8 cellular contexts compared by ENCODE assay signal in genomic region chr1:51237313-51237700, GRCh38. TPM values are rescaled to one million over a fixed set of nuclear protein-coding genes. Genes with fewer than 3 reads are reported as not detected.
DNase-seq lines count a peak whose midpoint lies in the region; ATAC-seq and TF ChIP-seq lines count a peak whose summit lies in the region.

No MANE protein-coding gene starts in this region.

- H3K27ac Mint-ChIP-seq in activated naive CD4-positive, alpha-beta T cell treated with anti-CD3 and anti-CD28 coated beads, Interleukin-2, amount 50 U/mL, for 72 hours, result no peak overlapping the region

- no peaks in the 10 kb centered on the region for H3K27me3 ChIP-seq in Panc1 (ENCODE audit: control insufficient read depth, insufficient read depth, low read length)

- CTCF ChIA-PET in Panc1 (lab: Charles Lee), result no interaction called here

- no peaks in the 10 kb centered on the region for H3K36me3 Mint-ChIP-seq in activated naive CD4-positive, alpha-beta T cell treated with anti-CD3 and anti-CD28 coated beads, Interleukin-2, amount 50 U/mL, for 72 hours

- H3K9me3 ChIP-seq in ES-I3 (ENCODE audit: control insufficient read depth, insufficient read depth, low read length) (no peaks in the 10 kb centered on the region), Panc1 (ENCODE audit: control insufficient read depth, insufficient read depth, low read depth, low read length) (no peaks in the 10 kb centered on the region)

- H3K4me1 ChIP-seq in ES-I3 (ENCODE audit: insufficient read depth, low read length), result peaks cover 33% of the 10 kb centered on the region
- peaks cover 21% of the 10 kb centered on the region for H3K4me1 ChIP-seq in Panc1 (ENCODE audit: control insufficient read depth, insufficient read depth, low read length)

- BruUV-seq in Panc1 (replicated peaks; lab: Mats Ljungman, UMichigan), result no TSS peak

- H3K36me3 ChIP-seq in ES-I3 (ENCODE audit: insufficient read depth, low read length), result no peaks in the 10 kb centered on the region
- no peaks in the 10 kb centered on the region for H3K36me3 ChIP-seq in Panc1 (ENCODE audit: control insufficient read depth, insufficient read depth, low read length)

- TF ChIP-seq CTCF in Panc1 (IDR thresholded peaks at IDR 0.05), result no peak
- TF ChIP-seq CTCF in fibroblast of pulmonary artery (IDR thresholded peaks at IDR 0.05; ENCODE audit: low read length, missing control alignments), result no peak
- no peak for TF ChIP-seq CTCF in retinal pigment epithelial cell (conservative IDR thresholded peaks at IDR 0.05; ENCODE audit: low read depth, low read length)

- DNase-seq in Panc1 (ENCODE audit: low read depth, low spot score) (no peak), fibroblast of pulmonary artery (ENCODE audit: low read depth) (no peak), retinal pigment epithelial cell (ENCODE audit: low read depth) (no peak)
- no peak for DNase-seq in activated naive CD4-positive, alpha-beta T cell treated with anti-CD3 and anti-CD28 coated beads, Interleukin-2, amount 50 U/mL, for 72 hours (ENCODE audit: low spot score in 2 of 2)
- DNase-seq in activated CD4-positive, alpha-beta T cell treated with anti-CD3 and anti-CD28 coated beads, Interleukin-2, amount 50 U/mL, for 4 hours, result no peak

- intact Hi-C loops in Panc1 (cut with micrococcal nuclease; ENCODE audit: unreplicated experiment), result no loop called here

- in situ Hi-C loops in Panc1 (cut with HindIII; ENCODE audit: low pct_unique_long_range_greater_than_20kb, low sequenced_read_pairs), result no loop called here

- H3K4me3 ChIP-seq in Panc1 (ENCODE audit: low read depth in 2 of 2, low read length in 2 of 2) (peak overlapping the region; percentile 88 to 98), fibroblast of pulmonary artery (replicated peaks; ENCODE audit: low read depth, low read length) (peak overlapping the region; percentile 83), retinal pigment epithelial cell (ENCODE audit: low read length) (peak overlapping the region; percentile 84)

- no peaks in the 10 kb centered on the region for H3K9me3 Mint-ChIP-seq in activated naive CD4-positive, alpha-beta T cell treated with anti-CD3 and anti-CD28 coated beads, Interleukin-2, amount 50 U/mL, for 72 hours

- H3K27ac ChIP-seq in Panc1 (ENCODE audit: low read length), result peak overlapping the region; percentile 84

- POLR2A ChIA-PET in Panc1 (lab: Charles Lee), result no interaction called here

- peak overlapping the region; percentile 100 for H3K9ac ChIP-seq in ES-I3 (ENCODE audit: low read depth, low read length)

- no peak for ATAC-seq in Panc1
- ATAC-seq in activated naive CD4-positive, alpha-beta T cell treated with anti-CD3 and anti-CD28 coated beads, Interleukin-2, amount 50 U/mL, for 72 hours, result no peak
- no peak for ATAC-seq in HG03108 (IDR thresholded peaks at IDR 0.05; ENCODE audit: unreplicated experiment)
- ATAC-seq in HG03095 (IDR thresholded peaks at IDR 0.05; ENCODE audit: unreplicated experiment), result no peak

RNA-seq across cellular contexts. Expression of gene RNF11, which starts 1.2 kb away (rescaled TPM):
- 86.0 TPM for total RNA-seq in Panc1 (2021; ENCODE audit: unreplicated experiment)
- polyA plus RNA-seq in Panc1 (2012; ENCODE audit: insufficient read length), result 89.5 TPM
- 10 to 100 TPM; 22.2 to 26.6 TPM for total RNA-seq in activated naive CD4-positive, alpha-beta T cell treated with anti-CD3 and anti-CD28 coated beads, Interleukin-2, amount 50 U/mL, for 72 hours
